In the genomic region with DNA sequence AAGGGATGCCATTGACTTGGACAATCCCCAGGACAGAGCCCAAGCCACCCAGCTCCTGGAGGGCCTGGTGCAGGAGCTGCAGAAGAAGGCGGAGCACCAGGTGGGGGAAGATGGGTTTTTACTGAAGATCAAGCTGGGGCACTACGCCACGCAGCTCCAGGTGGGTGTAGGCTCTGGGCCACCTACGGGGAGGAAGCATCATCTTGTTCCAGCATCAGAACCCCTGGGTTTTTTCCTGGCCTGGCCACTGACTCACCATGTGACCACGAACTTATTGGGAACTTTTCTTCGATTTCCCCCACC, we compare ENCODE assay signal across 10 cellular contexts. TPM values are rescaled to one million over a fixed set of nuclear protein-coding genes. Genes with fewer than 3 reads are reported as not detected.
DNase-seq lines count a peak whose midpoint lies in the region; ATAC-seq and TF ChIP-seq lines count a peak whose summit lies in the region.
"Had no signal": no experiment of that assay in that cellular context is flagged by ENCODE, and none has a peak within 500 bp of the region (broad histone marks: within the 10 kb centered on the region; RNA-seq: fewer than 3 reads in every experiment).

No MANE protein-coding gene starts in this region.

- intact Hi-C loops in activated B cell treated with CpG ODN at 0.5 μM for 24 hours (cut with micrococcal nuclease) (loop anchor here (2.0 to 10.0 kb wide), 5 partner anchors 67 to 323 kb away; partner anchors contain the start of genes CNP, DNAJC7 and KCNH4), ascending aorta (cut with DNase I) (no loop called here), left ventricle myocardium superior (cut with micrococcal nuclease) (no loop called here)

- TF ChIP-seq CTCF in activated B cell treated with CpG ODN at 0.5 μM for 24 hours (IDR thresholded peaks at IDR 0.05): no peak
- TF ChIP-seq CTCF in ascending aorta (IDR thresholded peaks at IDR 0.05): no peak

- ATAC-seq in activated B cell treated with CpG ODN at 0.5 μM for 24 hours (ENCODE audit: low read depth) (no peak), GM18517 (IDR thresholded peaks at IDR 0.05; ENCODE audit: unreplicated experiment) (no peak), left ventricle myocardium superior (no peak)

- H3K27ac ChIP-seq in BLaER1 treated with 17β-estradiol and CSF1 and Interleukin-3, amounts not matched to agents 10 nM and 100 nM: 0 out of 22 replicates have a peak overlapping the region, but pooled peaks of 1 of the 11 experiments have one; percentile 82
- H3K27ac ChIP-seq in ascending aorta: peak overlapping the region; percentile 90 to 94

- CTCF ChIA-PET in activated B cell treated with CpG ODN at 0.5 μM for 24 hours (lab: Charles Lee): interaction anchor here (1.7 to 1.9 kb wide), 2 partner anchors 67 to 113 kb away, joined by 4 to 10 read pairs; no protein-coding TSS in a partner anchor

- peak overlapping the region in 5 of 10 experiments; percentile 62 to 82 (median 73); a peak in 8 of 20 replicates for H3K4me3 ChIP-seq in BLaER1 treated with 17β-estradiol and CSF1 and Interleukin-3, amounts not matched to agents 10 nM and 100 nM
- H3K4me3 ChIP-seq in ascending aorta: peak overlapping the region in 1 of 2 donors; percentile 88

- peak overlapping the region; percentile 81 to 98 (median 92) for H3K4me2 ChIP-seq in BLaER1 treated with 17β-estradiol and CSF1 and Interleukin-3, amounts not matched to agents 10 nM and 100 nM

- peaks cover 0 to 4% (median 0%) of the 10 kb centered on the region in 11 experiments; a peak in 2 of 22 replicates for H3K27me3 ChIP-seq in BLaER1 treated with 17β-estradiol and CSF1 and Interleukin-3, amounts not matched to agents 10 nM and 100 nM
- no peaks in the 10 kb centered on the region for H3K27me3 ChIP-seq in ascending aorta

- H3K36me3 Mint-ChIP-seq in activated B cell treated with CpG ODN at 0.5 μM for 24 hours (ENCODE audit: low read depth): peaks cover 48% of the 10 kb centered on the region

- peak overlapping the region in 3 of 11 experiments; percentile 8 to 91 (median 18); a peak in 3 of 22 replicates for H3K9ac ChIP-seq in BLaER1 treated with 17β-estradiol and CSF1 and Interleukin-3, amounts not matched to agents 10 nM and 100 nM

- no peaks in the 10 kb centered on the region for H3K9me3 ChIP-seq in BLaER1 treated with 17β-estradiol and CSF1 and Interleukin-3, amounts not matched to agents 10 nM and 100 nM (replicated peaks in 1 of 11)
- H3K9me3 ChIP-seq in ascending aorta: no peaks in the 10 kb centered on the region

- DNase-seq in activated B cell treated with CpG ODN at 0.5 μM for 24 hours (no peak), ascending aorta (ENCODE audit: low spot score in 2 of 2) (no peak), EL (no peak), NCI-H1105 (lab: John Stamatoyannopoulos, UW) (no peak), left ventricle myocardium superior (no peak)
- DNase-seq in stimulated activated CD4-positive, alpha-beta T cell treated with anti-CD3 and anti-CD28 coated beads, Interleukin-12 subunit alpha, Interleukin-12 subunit beta, amount 100 ng/mL, for 4 hours: peak; percentile 69
- DNase-seq: dermis blood vessel endothelial cell, NCI-H1694 treated with DMSO at 0.1 percent for 48 hours had no signal

- peaks cover 11 to 50% (median 25%) of the 10 kb centered on the region in 11 experiments; a peak in 20 of 22 replicates for H3K36me3 ChIP-seq in BLaER1 treated with 17β-estradiol and CSF1 and Interleukin-3, amounts not matched to agents 10 nM and 100 nM
- H3K36me3 ChIP-seq in ascending aorta: peaks cover 9 to 14% of the 10 kb centered on the region in 2 donors

- peak overlapping the region; percentile 86 for H3K27ac Mint-ChIP-seq in activated B cell treated with CpG ODN at 0.5 μM for 24 hours

- POLR2A ChIA-PET in activated B cell treated with CpG ODN at 0.5 μM for 24 hours (lab: Charles Lee): interaction anchor here (0.9 to 5.2 kb wide), 8 partner anchors 11 to 371 kb away, joined by 5 to 61 read pairs (median 22); partner anchors contain the start of genes ACLY, HCRT, STAT3 and STAT5B

- peak overlapping the region; percentile 94 for H3K4me3 Mint-ChIP-seq in activated B cell treated with CpG ODN at 0.5 μM for 24 hours

- peaks cover 0 to 44% (median 13%) of the 10 kb centered on the region in 11 experiments; a peak in 10 of 22 replicates for H4K20me1 ChIP-seq in BLaER1 treated with 17β-estradiol and CSF1 and Interleukin-3, amounts not matched to agents 10 nM and 100 nM

- no peaks in the 10 kb centered on the region for H3K27me3 Mint-ChIP-seq in activated B cell treated with CpG ODN at 0.5 μM for 24 hours

- peaks cover 41 to 71% (median 48%) of the 10 kb centered on the region in 10 experiments for H3K4me1 ChIP-seq in BLaER1 treated with 17β-estradiol and CSF1 and Interleukin-3, amounts not matched to agents 10 nM and 100 nM
- H3K4me1 ChIP-seq in ascending aorta: peaks cover 16 to 21% of the 10 kb centered on the region in 2 donors

- H3K9me3 Mint-ChIP-seq in activated B cell treated with CpG ODN at 0.5 μM for 24 hours: no peaks in the 10 kb centered on the region

- H3K4me1 Mint-ChIP-seq in activated B cell treated with CpG ODN at 0.5 μM for 24 hours: peaks cover 51% of the 10 kb centered on the region

RNA-seq across cellular contexts. Expression of gene STAT5A, which starts 1.5 kb away (rescaled TPM):
- total RNA-seq in activated B cell treated with CpG ODN at 0.5 μM for 24 hours: 136 and 140 TPM in 2 replicates
- 105 TPM for total RNA-seq in ascending aorta
- total RNA-seq in left ventricle myocardium superior: 13.8 TPM

RNA-seq across cellular contexts. Expression of gene STAT5B, which starts 13.6 kb away (rescaled TPM):
- total RNA-seq in activated B cell treated with CpG ODN at 0.5 μM for 24 hours (80.3 and 82.6 TPM in 2 replicates), ascending aorta (80.6 TPM), left ventricle myocardium superior (33.4 TPM)
